18 cellular contexts compared by ENCODE assay signal in genomic region chr17:77877019-77877418, GRCh38.
"Had no signal": no experiment of that assay in that cellular context is flagged by ENCODE, and none has a peak within 500 bp of the region (broad histone marks: within the 10 kb centered on the region; RNA-seq: fewer than 3 reads in every experiment).

No MANE protein-coding gene starts in this region.

- H3K4me3 ChIP-seq: coronary artery, psoas muscle, spleen, tibial nerve had no signal

- H3K36me3 Mint-ChIP-seq: natural killer cell had no signal

- DNase-seq: activated CD4-positive, alpha-beta T cell treated with anti-CD3 and anti-CD28 coated beads, Interleukin-2, amount 10 ng/mL, durations not matched to agents 24 days and 14 days; activated naive CD4-positive, alpha-beta T cell treated with anti-CD3 and anti-CD28 coated beads, Interleukin-2, amount 10 ng/mL, durations not matched to agents 7 days and 5 days; activated T-cell treated with anti-CD3 and anti-CD28 coated beads for 4 hours; central memory CD4-positive, alpha-beta T cell; effector CD4-positive, alpha-beta T cell; islet precursor cell; mammary epithelial cell; natural killer cell; spleen; stimulated activated CD4-positive, alpha-beta T cell treated with anti-CD3 and anti-CD28 coated beads, Interleukin-1b, Interleukin-23, amount 100 ng/mL, for 48 hours had no signal

- H3K27ac Mint-ChIP-seq: activated CD4-positive, alpha-beta T cell treated with anti-CD3 and anti-CD28 coated beads, Interleukin-2, amount 10 ng/mL, durations not matched to agents 24 days and 14 days; activated T-helper 2 cell treated with anti-CD3 and anti-CD28 coated beads, Interferon-gamma antibody, Interleukin-2, Interleukin-4, amounts not matched to agents 10 μg/mL and 5 μg/mL and 100 μg/mL, durations not matched to agents 14 hours and 24 hours and 36 hours; WTC11 had no signal

- ATAC-seq: left lobe of liver; natural killer cell; psoas muscle; sciatic nerve; stimulated activated memory B cell treated with anti-CD40 and anti-IgM and Interleukin-4, amounts not matched to agents 10 μg/mL and 1 μg/mL and 100 μg/mL, for 72 hours; WTC11 had no signal

- H3K4me3 Mint-ChIP-seq: activated CD4-positive, alpha-beta T cell treated with anti-CD3 and anti-CD28 coated beads, Interleukin-2, amount 10 ng/mL, durations not matched to agents 24 days and 14 days; activated naive CD4-positive, alpha-beta T cell treated with anti-CD3 and anti-CD28 coated beads, Interleukin-2, amount 10 ng/mL, durations not matched to agents 7 days and 5 days; natural killer cell; stimulated activated memory B cell treated with anti-CD40 and anti-IgM and Interleukin-4, amounts not matched to agents 10 μg/mL and 1 μg/mL and 100 μg/mL, for 72 hours; WTC11 had no signal

- H3K9me3 ChIP-seq: psoas muscle had no signal
